12 cellular contexts compared by ENCODE assay signal in genomic region chr2:55995206-55995605, GRCh38.
"Had no signal": no experiment of that assay in that cellular context is flagged by ENCODE, and none has a peak within 500 bp of the region (broad histone marks: within the 10 kb centered on the region; RNA-seq: fewer than 3 reads in every experiment).

No MANE protein-coding gene starts in this region.

- H3K4me2 ChIP-seq: neural progenitor cell had no signal

- H3K4me3 ChIP-seq: ascending aorta, left lung, neural progenitor cell, ovary, spleen, upper lobe of left lung had no signal

- H3K9ac ChIP-seq: neural progenitor cell had no signal

- H3K27ac ChIP-seq: ascending aorta, left lung, neural progenitor cell, ovary, spleen, upper lobe of left lung had no signal

- H3K36me3 ChIP-seq: ascending aorta, left lung, neural progenitor cell, ovary, spleen, upper lobe of left lung had no signal

- H3K4me1 ChIP-seq: neural progenitor cell, spleen had no signal

- H2AFZ ChIP-seq: neural progenitor cell had no signal

- DNase-seq: activated CD4-positive, alpha-beta T cell treated with anti-CD3 and anti-CD28 coated beads, Interleukin-2, amount 50 U/mL, for 48 hours; activated naive CD4-positive, alpha-beta T cell treated with anti-CD3 and anti-CD28 coated beads for 36 hours; activated naive CD8-positive, alpha-beta T cell treated with anti-CD3 and anti-CD28 coated beads, Interleukin-2, amount 50 U/mL, for 24 hours; left lung; naive B cell; ovary; spleen; stimulated activated naive CD8-positive, alpha-beta T cell treated with anti-CD3 and anti-CD28 coated beads, Interleukin-15, amount 100 ng/mL, for 72 hours; T1000; upper lobe of left lung had no signal

- H3K27me3 ChIP-seq: ascending aorta, left lung, neural progenitor cell, ovary, spleen, upper lobe of left lung had no signal

- H3K9me3 ChIP-seq: ascending aorta, left lung, ovary, spleen, upper lobe of left lung had no signal
